ENCODE assay signal across 18 cellular contexts in genomic region chr13:79678100-79678499, GRCh38.
DNase-seq lines count a peak whose midpoint lies in the region; ATAC-seq and TF ChIP-seq lines count a peak whose summit lies in the region.
"Had no signal": no experiment of that assay in that cellular context is flagged by ENCODE, and none has a peak within 500 bp of the region (broad histone marks: within the 10 kb centered on the region; RNA-seq: fewer than 3 reads in every experiment).

No MANE protein-coding gene starts in this region.

- no peaks in the 10 kb centered on the region for H4K20me1 ChIP-seq in GM23248 (ENCODE audit: insufficient read depth)

- H3K4me1 ChIP-seq in GM23248 (ENCODE audit: insufficient read depth) (no peaks in the 10 kb centered on the region), Panc1 (ENCODE audit: control insufficient read depth, insufficient read depth, low read length) (no peaks in the 10 kb centered on the region)

- no peaks in the 10 kb centered on the region for H3K79me2 ChIP-seq in GM23248 (ENCODE audit: insufficient read depth)

- no TSS peak for BruUV-seq in Panc1 (replicated peaks; lab: Mats Ljungman, UMichigan)

- H3K27me3 ChIP-seq in GM23248 (replicated peaks; ENCODE audit: insufficient read depth) (no peaks in the 10 kb centered on the region), Panc1 (ENCODE audit: control insufficient read depth, insufficient read depth, low read length) (no peaks in the 10 kb centered on the region)
- H3K27me3 ChIP-seq: gastrocnemius medialis, right atrium auricular region, thyroid gland had no signal

- peak; percentile 28 for DNase-seq in GM23248
- DNase-seq in Panc1 (ENCODE audit: low read depth, low spot score), result no peak
- DNase-seq in dermis blood vessel endothelial cell, result peak; percentile 3
- DNase-seq in kidney tubule cell (ENCODE audit: low spot score), result peak; percentile 51
- no peak for DNase-seq in stimulated activated CD4-positive, alpha-beta T cell treated with anti-CD3 and anti-CD28 coated beads, Interleukin-4, amount 100 ng/mL, for 4 hours
- no peak for DNase-seq in stimulated activated naive CD4-positive, alpha-beta T cell (lab: John Stamatoyannopoulos, UW)
- no peak for DNase-seq in activated CD4-positive, alpha-beta T cell treated with anti-CD3 and anti-CD28 coated beads for 4 hours
- DNase-seq in DMS53 treated with DMSO at 0.1 percent for 48 hours (lab: John Stamatoyannopoulos, UW; ENCODE audit: unreplicated experiment), result no peak
- DNase-seq: activated CD4-positive, alpha-beta T cell treated with anti-CD3 and anti-CD28 coated beads for 36 hours; CD4-positive, CD25-positive, alpha-beta regulatory T cell; DMS153; gastrocnemius medialis; Kasumi-1; naive B cell; NCI-H524; stimulated activated naive B cell treated with anti-CD40 and anti-IgM and Interleukin-4, amounts not matched to agents 10 μg/mL and 1 μg/mL and 100 μg/mL, for 72 hours; thyroid gland had no signal

- POLR2A ChIA-PET in Panc1 (lab: Charles Lee), result no interaction called here

- TF ChIP-seq CTCF in Panc1 (IDR thresholded peaks at IDR 0.05), result no peak

- H3K4me2 ChIP-seq in GM23248 (ENCODE audit: unreplicated experiment), result no peak overlapping the region

- H3K27ac ChIP-seq in GM23248 (no peak overlapping the region), Panc1 (ENCODE audit: low read length) (peak overlapping the region; percentile 17; the same call in 1 of the 2 replicates)
- H3K27ac ChIP-seq: gastrocnemius medialis, right atrium auricular region, thyroid gland had no signal

- H3K9me3 ChIP-seq in GM23248 (ENCODE audit: low read depth) (no peaks in the 10 kb centered on the region), Panc1 (ENCODE audit: control insufficient read depth, insufficient read depth, low read depth, low read length) (no peaks in the 10 kb centered on the region)
- H3K9me3 ChIP-seq: gastrocnemius medialis, thyroid gland had no signal

- WGBS in GM23248 (ENCODE audit: low coverage in 1 of 2, low lambda C conversion rate in 2 of 2, missing lambda C conversion rate in 2 of 2), 2 experiments, result 69 to 73% methylated on average over 2 of the region's 2 CpGs

- no peak overlapping the region for H3K9ac ChIP-seq in GM23248

- H3K4me3 ChIP-seq in GM23248 (no peak overlapping the region), Panc1 (ENCODE audit: low read depth in 2 of 2, low read length in 2 of 2) (no peak overlapping the region)
- H3K4me3 ChIP-seq: gastrocnemius medialis, right atrium auricular region, thyroid gland had no signal

- H3K36me3 ChIP-seq in GM23248 (ENCODE audit: low read depth) (no peaks in the 10 kb centered on the region), Panc1 (ENCODE audit: control insufficient read depth, insufficient read depth, low read length) (no peaks in the 10 kb centered on the region)
- H3K36me3 ChIP-seq: gastrocnemius medialis, right atrium auricular region, thyroid gland had no signal

- no peak overlapping the region for H2AFZ ChIP-seq in GM23248

- no peaks in the 10 kb centered on the region for H3K9me2 ChIP-seq in GM23248 (ENCODE audit: insufficient read depth)

- no peak for ATAC-seq in Panc1
- ATAC-seq: activated CD4-positive, alpha-beta T cell treated with anti-CD3 and anti-CD28 coated beads for 36 hours; gastrocnemius medialis; stimulated activated naive B cell treated with anti-CD40 and anti-IgM and Interleukin-4, amounts not matched to agents 10 μg/mL and 1 μg/mL and 100 μg/mL, for 72 hours had no signal

- intact Hi-C loops in Panc1 (cut with micrococcal nuclease; ENCODE audit: unreplicated experiment), result no loop called here

- CTCF ChIA-PET in Panc1 (lab: Charles Lee), result no interaction called here

- H3F3A ChIP-seq in GM23248 (ENCODE audit: insufficient read depth), result no peaks in the 10 kb centered on the region

- in situ Hi-C loops in GM23248 (cut with MboI), result loop anchor here (5.0 kb wide), 1 partner anchor 669 kb away; no protein-coding TSS in a partner anchor
- in situ Hi-C loops in Panc1 (cut with HindIII; ENCODE audit: low pct_unique_long_range_greater_than_20kb, low sequenced_read_pairs), result no loop called here

Comparison
In these comparisons a context has a peak if more than half of its experiments do, and no peak if none do; other contexts are left out.
1. DNase-seq: peak in GM23248 (single experiment), dermis blood vessel endothelial cell (single experiment) and kidney tubule cell (single experiment); none in Panc1 (single experiment), stimulated activated CD4-positive, alpha-beta T cell treated with anti-CD3 and anti-CD28 coated beads, Interleukin-4, amount 100 ng/mL, for 4 hours (0 of 2), stimulated activated naive CD4-positive, alpha-beta T cell (0 of 6), activated CD4-positive, alpha-beta T cell treated with anti-CD3 and anti-CD28 coated beads for 4 hours (0 of 2) and DMS53 treated with DMSO at 0.1 percent for 48 hours (single experiment).